ENCODE assay signal across 8 cellular contexts in the genomic region with DNA sequence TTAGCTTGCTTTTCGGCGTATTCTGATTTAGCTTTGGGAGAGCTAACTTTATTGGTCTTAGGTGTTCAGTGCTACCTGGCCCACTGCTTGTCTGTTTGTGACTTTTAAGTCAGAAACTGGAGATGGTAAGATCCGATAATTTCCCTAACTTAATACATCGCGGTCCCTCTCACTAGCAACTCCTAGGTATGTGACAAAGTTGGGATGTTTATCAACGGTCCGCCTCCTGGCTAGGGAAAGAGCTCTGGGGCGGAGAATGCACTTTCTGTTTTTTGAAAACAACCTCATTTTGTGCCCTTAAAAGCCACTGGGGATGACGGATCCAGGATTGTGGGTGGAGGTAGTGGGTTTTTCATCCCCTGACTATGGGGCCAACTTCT. TPM values are rescaled to one million over a fixed set of nuclear protein-coding genes. Genes with fewer than 3 reads are reported as not detected.
DNase-seq lines count a peak whose midpoint lies in the region; ATAC-seq, FAIRE-seq and TF ChIP-seq lines count a peak whose summit lies in the region.

No MANE protein-coding gene starts in this region.

- no peak for DNase-seq in A673 (ENCODE audit: low spot score)
- DNase-seq in K562 (ENCODE audit: extremely low read depth in 1 of 4, low spot score in 3 of 4): no peak
- peak; percentile 41 for DNase-seq in mesendoderm
- DNase-seq in GDM1 (lab: John Stamatoyannopoulos, UW): no peak
- DNase-seq in Kasumi-1 (lab: John Stamatoyannopoulos, UW): no peak
- DNase-seq in middle frontal gyrus (ENCODE audit: extremely low spot score, low spot score): no peak

- TF ChIP-seq EP300 in K562 (IDR thresholded peaks at IDR 0.05; ENCODE audit: low read length): no peak

- H2BK15ac ChIP-seq in mesendoderm (replicated peaks; ENCODE audit: low read depth): no peak overlapping the region

- H3K27ac ChIP-seq in A673 (ENCODE audit: low read depth, low read length, poor library complexity, severe bottlenecking) (peak overlapping the region; percentile 98), HUES48 (ENCODE audit: low read depth, low read length) (no peak overlapping the region), K562 (ENCODE audit: extremely low read depth, low read depth, low read length) (peak overlapping the region; percentile 95), mesendoderm (ENCODE audit: low read depth, low read length) (no peak overlapping the region)

- H2BK120ac ChIP-seq in mesendoderm (ENCODE audit: low read depth, low read length): no peak overlapping the region

- H3K4me1 ChIP-seq in A673 (ENCODE audit: insufficient read depth, low read length, poor library complexity, severe bottlenecking) (peaks cover 49% of the 10 kb centered on the region), HUES48 (ENCODE audit: control insufficient read depth, insufficient read depth, low read length) (peaks cover 57% of the 10 kb centered on the region), K562 (replicated peaks in 1 of 2; ENCODE audit: control insufficient read depth in 2 of 2, insufficient read depth in 2 of 2, low read length in 2 of 2) (peaks cover 13 to 25% of the 10 kb centered on the region in 2 experiments), mesendoderm (ENCODE audit: control insufficient read depth, low read depth, low read length) (peaks cover 3% of the 10 kb centered on the region)

- TF ChIP-seq CTCF in A673 (conservative IDR thresholded peaks at IDR 0.05; ENCODE audit: low read depth, low read length) (no peak), K562 (IDR thresholded peaks at IDR 0.05 in 2 of 3, conservative IDR thresholded peaks at IDR 0.05 in 1 of 3; ENCODE audit: insufficient read depth in 2 of 3, low read depth in 1 of 3, low read length in 3 of 3) (no peak)

- 0% methylated on average over 3 of the region's 9 CpGs for WGBS in K562 (ENCODE audit: insufficient coverage, low coverage, missing lambda C conversion rate)
- no CpG with 5 or more reads among the region's 9 CpGs for WGBS in mesendoderm (ENCODE audit: extremely low coverage, insufficient coverage, low lambda C conversion rate)

- TF ChIP-seq POLR2A in K562 (conservative IDR thresholded peaks at IDR 0.05): no peak

- H2BK5ac ChIP-seq in mesendoderm (ENCODE audit: low read length): no peak overlapping the region

- peak overlapping the region; percentile 96 for H3K4me3 ChIP-seq in A673 (ENCODE audit: low read depth, low read length, poor library complexity, severe bottlenecking)
- H3K4me3 ChIP-seq in HUES48 (ENCODE audit: low read depth, low read length): peak overlapping the region; percentile 96
- peak overlapping the region; percentile 99 for H3K4me3 ChIP-seq in K562
- peak overlapping the region; percentile 84 for H3K4me3 ChIP-seq in mesendoderm (ENCODE audit: low read length)

- no peak overlapping the region for H2AFZ ChIP-seq in K562 (ENCODE audit: low read depth, low read length)

- CTCF ChIA-PET in A673 (lab: Charles Lee): no interaction called here
- CTCF ChIA-PET in K562 (lab: Yijun Ruan, JAX; ENCODE audit: low intra/inter-chr PET ratio): interaction anchor here (0.5 kb wide), 1 partner anchor 63 kb away, joined by 4 read pairs; no protein-coding TSS in a partner anchor

- H3K36me3 ChIP-seq in A673 (ENCODE audit: insufficient read depth, low read length, poor library complexity, severe bottlenecking): peaks cover 39% of the 10 kb centered on the region
- peaks cover 38% of the 10 kb centered on the region for H3K36me3 ChIP-seq in HUES48 (ENCODE audit: control insufficient read depth, insufficient read depth, low read length)
- H3K36me3 ChIP-seq in K562 (ENCODE audit: control insufficient read depth, insufficient read depth, low read length): peaks cover 36% of the 10 kb centered on the region
- H3K36me3 ChIP-seq in mesendoderm (ENCODE audit: control insufficient read depth, insufficient read depth, low read length): no peaks in the 10 kb centered on the region

- no peak overlapping the region for H3K4ac ChIP-seq in mesendoderm (ENCODE audit: low read depth, low read length)

- TF ChIP-seq RAD21 in K562 (CRISPR knock-in tag; conservative IDR thresholded peaks at IDR 0.05 in 1 of 2, IDR thresholded peaks at IDR 0.05 in 1 of 2): no peak

- POLR2A ChIA-PET in A673 (lab: Charles Lee; ENCODE audit: low non-redundant PET) (interaction anchor here (0.6 kb wide), 1 partner anchor 155 kb away, joined by 3 read pairs; no protein-coding TSS in a partner anchor), K562 (lab: Yijun Ruan, JAX) (interaction anchor here (0.7 to 1.2 kb wide), 4 partner anchors 17 to 369 kb away, joined by 3 to 9 read pairs (median 3); a partner anchor contains a TSS)

- H3K9me1 ChIP-seq in K562 (ENCODE audit: control insufficient read depth, insufficient read depth, low read length): no peaks in the 10 kb centered on the region

- H4K8ac ChIP-seq in mesendoderm (ENCODE audit: low read depth, low read length): no peak overlapping the region

- H3K4me2 ChIP-seq in K562 (ENCODE audit: insufficient read depth, low read length) (peak overlapping the region; percentile 95), mesendoderm (ENCODE audit: low read length) (peak overlapping the region; percentile 88)

- H3K56ac ChIP-seq in mesendoderm (ENCODE audit: low read length): peak overlapping the region; percentile 94

- no peak overlapping the region for H4K5ac ChIP-seq in mesendoderm (ENCODE audit: low read length)

- H3K79me2 ChIP-seq in K562 (ENCODE audit: control insufficient read depth, insufficient read depth, low read length) (peaks cover 72% of the 10 kb centered on the region), mesendoderm (ENCODE audit: control insufficient read depth, insufficient read depth, low read length) (peaks cover 9% of the 10 kb centered on the region)

- in situ Hi-C loops in K562 (cut with MboI): loop anchor here (25.0 kb wide), 1 partner anchor 1156 kb away; no protein-coding TSS in a partner anchor

- no peaks in the 10 kb centered on the region for H3K27me3 ChIP-seq in A673 (replicated peaks; ENCODE audit: insufficient read depth, low read depth, low read length, poor library complexity)
- H3K27me3 ChIP-seq in HUES48 (ENCODE audit: control insufficient read depth, insufficient read depth, low read length): peaks cover 38% of the 10 kb centered on the region
- H3K27me3 ChIP-seq in K562 (ENCODE audit: control insufficient read depth in 2 of 2, insufficient read depth in 2 of 2, low read length in 2 of 2): no peaks in the 10 kb centered on the region
- no peaks in the 10 kb centered on the region for H3K27me3 ChIP-seq in mesendoderm (ENCODE audit: insufficient read depth, low read length, poor library complexity)

- ATAC-seq in K562: peak; percentile 0; the same call in 2 of the 3 replicates
- ATAC-seq in activated CD4-positive, CD25-positive, alpha-beta regulatory T cell treated with anti-CD3 and anti-CD28 coated beads, Interleukin-2, amount 50 U/mL, for 24 hours: no peak

- BruUV-seq in A673 (replicated peaks; lab: Mats Ljungman, UMichigan): no TSS peak
- BruUV-seq in K562 (replicated peaks; lab: Mats Ljungman, UMichigan): no TSS peak

- FAIRE-seq in K562 (lab: Jason Lieb, UNC): peak; percentile 57

- H3K79me1 ChIP-seq in mesendoderm (ENCODE audit: low read length): peaks cover 3% of the 10 kb centered on the region

- peak overlapping the region; percentile 81 for H3K9ac ChIP-seq in HUES48 (ENCODE audit: low read depth, low read length)
- H3K9ac ChIP-seq in K562 (ENCODE audit: insufficient read depth in 1 of 2, low read depth in 2 of 2, low read length in 2 of 2): peak overlapping the region; percentile 94 to 98
- peak overlapping the region; percentile 80 for H3K9ac ChIP-seq in mesendoderm (ENCODE audit: low read length)

- intact Hi-C loops in A673 (cut with micrococcal nuclease; ENCODE audit: unreplicated experiment): no loop called here
- intact Hi-C loops in K562 (cut with micrococcal nuclease): loop anchor here (10.0 kb wide), 1 partner anchor 364 kb away; a partner anchor contains a TSS

- H3K18ac ChIP-seq in mesendoderm (ENCODE audit: low read length): peak overlapping the region; percentile 18

- H3K9me3 ChIP-seq in A673 (ENCODE audit: low read depth, low read length, poor library complexity, severe bottlenecking) (no peaks in the 10 kb centered on the region), HUES48 (ENCODE audit: control insufficient read depth, insufficient read depth, low read length) (no peaks in the 10 kb centered on the region), K562 (replicated peaks; ENCODE audit: control insufficient read depth, insufficient read depth, low read depth, low read length) (no peaks in the 10 kb centered on the region)

- no peaks in the 10 kb centered on the region for H4K20me1 ChIP-seq in K562 (replicated peaks; ENCODE audit: control insufficient read depth, insufficient read depth, low read length)

- H2AK5ac ChIP-seq in mesendoderm (ENCODE audit: low read length): no peak overlapping the region

- no peak overlapping the region for H3K23ac ChIP-seq in mesendoderm (ENCODE audit: low read length)

RNA-seq across cellular contexts. Expression of a gene that starts 1.2 kb away (rescaled TPM):
- total RNA-seq in A673 (2021) (38.7 and 42.7 TPM in 2 replicates), K562 (2014; rRNA removed) (32.0 and 35.2 TPM in 2 replicates), K562 (2014; rRNA removed; fragmentation: Illumina TruSeq; extraction: Trizol) (13.5 and 16.0 TPM in 2 replicates), K562 (2015; rRNA removed; fragmentation: Illumina TruSeq; extraction: Trizol) (16.8 and 18.6 TPM in 2 replicates), K562 (2021) (23.9 and 27.3 TPM in 2 replicates)
- 6.1 and 9.5 TPM in 2 replicates for total RNA-seq in K562 (2011; cell fraction: chromatin; rRNA removed; ENCODE audit: low replicate concordance)
- total RNA-seq in K562 (2011; cell fraction: nucleolus; rRNA removed): 15.8 and 17.9 TPM in 2 replicates
- total RNA-seq in K562 (2011; cell fraction: nucleoplasm; rRNA removed): 8.5 and 10.2 TPM in 2 replicates
- polyA plus RNA-seq in K562 (2011; rRNA removed) (12.9 and 13.7 TPM in 2 replicates), K562 (2014; fragmentation: Illumina TruSeq; extraction: Trizol) (15.5 and 17.5 TPM in 2 replicates), K562 (2014; fragmentation: Nextera tagmentation; extraction: Ambion mirVana) (1 to 10 TPM; 2.6 to 3.0 TPM), K562 (2014; rRNA removed) (21.0 and 21.9 TPM in 2 replicates)
- 5.9 and 6.8 TPM in 2 replicates for polyA plus RNA-seq in K562 (2011; cell fraction: cytosol; rRNA removed)
- polyA plus RNA-seq in K562 (2011; cell fraction: nucleus; rRNA removed): 10.1 and 11.6 TPM in 2 replicates
- 22.9 and 24.9 TPM in 2 replicates for polyA plus RNA-seq in K562 (2012)
- polyA minus RNA-seq in K562 (2011; rRNA and poly(A)+ RNA removed): 8.8 and 9.9 TPM in 2 replicates
- polyA minus RNA-seq in K562 (2011; cell fraction: cytosol; rRNA and poly(A)+ RNA removed): 5.1 and 8.9 TPM in 2 replicates
- polyA minus RNA-seq in K562 (2011; cell fraction: nucleus; rRNA and poly(A)+ RNA removed): 13.9 and 27.3 TPM in 2 replicates
- 7.9 TPM for polyA plus RNA-seq in mesendoderm (2013, experiment 1 of 2)
- 7.8 TPM for polyA plus RNA-seq in mesendoderm (2013, experiment 2 of 2)

RNA-seq across cellular contexts. Expression of a gene that starts 22.4 kb away (rescaled TPM):
- total RNA-seq in A673 (2021) (3.0 and 3.2 TPM in 2 replicates), K562 (2014; rRNA removed) (0.08 TPM in 1 of 2 replicates, not detected in the other), K562 (2014; rRNA removed; fragmentation: Illumina TruSeq; extraction: Trizol) (0.73 and 0.76 TPM in 2 replicates), K562 (2015; rRNA removed; fragmentation: Illumina TruSeq; extraction: Trizol) (0.15 and 0.22 TPM in 2 replicates), K562 (2021) (0.35 TPM in 1 of 2 replicates, not detected in the other)
- 0.65 and 0.70 TPM in 2 replicates for total RNA-seq in K562 (2011; cell fraction: chromatin; rRNA removed; ENCODE audit: low replicate concordance)
- 0.53 TPM in 1 of 2 replicates, not detected in the other for total RNA-seq in K562 (2011; cell fraction: nucleolus; rRNA removed)
- total RNA-seq in K562 (2011; cell fraction: nucleoplasm; rRNA removed): 0.44 and 0.53 TPM in 2 replicates
- polyA plus RNA-seq in K562 (2011; rRNA removed) (0.35 and 0.40 TPM in 2 replicates), K562 (2014; fragmentation: Illumina TruSeq; extraction: Trizol) (0.40 and 0.62 TPM in 2 replicates), K562 (2014; fragmentation: Nextera tagmentation; extraction: Ambion mirVana) (under 1 TPM; 0.22 to 0.35 TPM), K562 (2014; rRNA removed) (0.24 TPM in 1 of 2 replicates, not detected in the other)
- 0.07 and 0.46 TPM in 2 replicates for polyA plus RNA-seq in K562 (2011; cell fraction: cytosol; rRNA removed)
- 0.63 and 0.65 TPM in 2 replicates for polyA plus RNA-seq in K562 (2011; cell fraction: nucleus; rRNA removed)
- 0.16 and 0.44 TPM in 2 replicates for polyA plus RNA-seq in K562 (2012)
- polyA minus RNA-seq in K562 (2011; rRNA and poly(A)+ RNA removed): 0.72 TPM in 1 of 2 replicates, not detected in the other
- polyA minus RNA-seq in K562 (2011; cell fraction: cytosol; rRNA and poly(A)+ RNA removed): not detected in 2 replicates
- polyA minus RNA-seq in K562 (2011; cell fraction: nucleus; rRNA and poly(A)+ RNA removed): 0.78 TPM in 1 of 2 replicates, not detected in the other
- 10.5 TPM for polyA plus RNA-seq in mesendoderm (2013, experiment 1 of 2)
- 10.0 TPM for polyA plus RNA-seq in mesendoderm (2013, experiment 2 of 2)

Comparison
In these comparisons a context has a peak if more than half of its experiments do, and no peak if none do; other contexts are left out.
1. H3K27ac ChIP-seq: peak in A673 (single experiment) and K562 (single experiment); none in HUES48 (single experiment) and mesendoderm (single experiment).
2. Peak in every context shown above with its lines, with median percentiles within 50 percentile points of each other: H3K4me3 ChIP-seq and H3K9ac ChIP-seq.